8 cellular contexts compared by ENCODE assay signal in the genomic region with DNA sequence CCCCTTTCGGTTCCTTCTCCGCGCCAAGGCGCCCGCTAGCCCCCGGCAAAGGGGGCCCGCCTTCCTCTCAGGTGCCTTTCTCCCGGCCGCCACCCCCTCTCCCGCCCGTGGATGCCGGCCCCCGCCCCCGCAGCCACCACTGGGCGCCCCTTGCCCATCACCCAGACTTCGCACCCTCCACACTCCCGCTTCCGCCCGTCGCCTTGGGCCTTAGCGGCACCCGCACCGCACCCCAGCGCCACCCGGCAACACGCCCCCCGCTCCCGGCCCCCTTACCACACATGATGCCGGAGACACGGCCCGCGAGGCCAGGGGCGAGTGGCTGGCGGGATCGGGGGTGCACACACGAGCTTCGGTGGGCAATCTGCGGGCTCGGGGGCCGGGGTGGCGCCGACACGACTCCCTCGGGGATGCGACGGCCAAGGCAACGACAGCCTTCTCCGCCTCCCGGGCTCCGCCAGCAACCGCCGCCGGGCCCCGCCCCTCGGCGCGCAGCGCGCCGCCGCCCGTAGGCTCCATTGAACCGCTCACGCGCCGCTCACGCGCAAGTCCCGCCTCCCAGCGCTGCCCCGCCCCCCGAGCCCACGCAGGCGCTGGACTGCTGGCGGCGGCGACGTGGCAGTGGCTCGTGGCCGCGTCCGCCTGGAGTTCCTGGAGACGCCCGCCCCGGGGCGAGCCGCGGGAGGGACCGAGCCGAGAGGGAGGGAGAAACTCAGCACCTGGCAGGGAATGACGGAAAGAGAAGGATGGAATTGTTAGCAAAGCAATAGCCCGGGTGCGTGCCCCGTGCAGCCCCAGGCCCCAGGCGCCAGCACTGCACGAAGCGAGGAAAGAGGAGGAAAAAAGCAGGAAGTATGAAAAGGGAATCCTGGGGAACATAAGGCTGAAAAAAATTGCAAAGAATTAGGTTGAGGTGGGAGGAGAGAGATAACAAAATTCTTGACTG. TPM values are rescaled to one million over a fixed set of nuclear protein-coding genes. Genes with fewer than 3 reads are reported as not detected.
DNase-seq lines count a peak whose midpoint lies in the region; ATAC-seq and TF ChIP-seq lines count a peak whose summit lies in the region.

TSS of gene GFPT1 (minus strand) at position 439 of the 946 bp plus-strand sequence. CDS start at position 283, 156 bp downstream.

- H3K4me1 ChIP-seq in right atrium auricular region: peaks cover 0 to 34% of the 10 kb centered on the region in 2 donors
- no peaks in the 10 kb centered on the region for H3K4me1 ChIP-seq in uterus

- peak; percentile 78 to 92 for TF ChIP-seq POLR2A in uterus (IDR thresholded peaks at IDR 0.05)

- TF ChIP-seq CTCF in right atrium auricular region (IDR thresholded peaks at IDR 0.05) (no peak), uterus (IDR thresholded peaks at IDR 0.05) (peak in 2 of 4 experiments; percentile 17 to 24)

- DNase-seq in NCI-H187 treated with DMSO at 0.1 percent for 48 hours (lab: John Stamatoyannopoulos, UW) (peak; percentile 66), anterior cingulate cortex (lab: John Stamatoyannopoulos, UW) (peak; percentile 22 to 93 (median 85)), right atrium auricular region (ENCODE audit: low spot score) (peak; percentile 92), putamen (ENCODE audit: low spot score) (peak; percentile 90), uterus (peak; percentile 92 to 97)

- H3K9me3 ChIP-seq in right atrium auricular region (no peaks in the 10 kb centered on the region), uterus (no peaks in the 10 kb centered on the region)

- peak; percentile 56 for ATAC-seq in GM18499 (IDR thresholded peaks at IDR 0.05; ENCODE audit: insufficient read depth, unreplicated experiment)
- peak; percentile 78 for ATAC-seq in HG02943 (IDR thresholded peaks at IDR 0.05; ENCODE audit: low read depth, unreplicated experiment)

- H3K36me3 ChIP-seq in right atrium auricular region (no peaks in the 10 kb centered on the region), uterus (no peaks in the 10 kb centered on the region)

- H3K27me3 ChIP-seq in right atrium auricular region (no peaks in the 10 kb centered on the region), uterus (no peaks in the 10 kb centered on the region)

- peak within 1 kb of the TSS; percentile 72 to 98 for H3K4me3 ChIP-seq in right atrium auricular region
- peak within 1 kb of the TSS; percentile 89 to 93 for H3K4me3 ChIP-seq in uterus

- intact Hi-C loops in T-helper 2 cell treated with Interferon-gamma antibody and Interleukin-4, amounts not matched to agents 100 ng/mL and 5 ng/mL, for 36 hours (cut with micrococcal nuclease): loop anchor here (1.0 to 5.0 kb wide), 7 partner anchors 12 to 920 kb away; partner anchors contain the start of genes APLF, C2orf42, FBXO48 and NFU1
- intact Hi-C loops in uterus (cut with DNase I; ENCODE audit: low total_unique reads): no loop called here

- H3K27ac ChIP-seq in right atrium auricular region (peak within 1 kb of the TSS; percentile 81 to 93), uterus (peak within 1 kb of the TSS; percentile 86 to 87)

RNA-seq across cellular contexts. Expression of gene GFPT1, which starts in this region (rescaled TPM):
- 38.9 and 41.3 TPM in 2 replicates for total RNA-seq in T-helper 2 cell treated with Interferon-gamma antibody and Interleukin-4, amounts not matched to agents 100 ng/mL and 5 ng/mL, for 36 hours
- total RNA-seq in right atrium auricular region (10 to 100 TPM; 26.7 to 39.7 TPM), uterus (10 to 100 TPM; 24.3 to 90.5 (median 39.5) TPM)

Comparison
In these comparisons a context has a peak if more than half of its experiments do, and no peak if none do; other contexts are left out.
1. Peak in every context shown above with its lines: DNase-seq, ATAC-seq, H3K4me3 ChIP-seq and H3K27ac ChIP-seq.